In genomic region chrX:154308108-154308946, GRCh38 we compare ENCODE assay signal across 8 cellular contexts. TPM values are rescaled to one million over a fixed set of nuclear protein-coding genes. Genes with fewer than 3 reads are reported as not detected.
DNase-seq lines count a peak whose midpoint lies in the region; ATAC-seq, FAIRE-seq and TF ChIP-seq lines count a peak whose summit lies in the region.

No MANE protein-coding gene starts in this region.

- POLR2A ChIA-PET in GM10248 (lab: Yijun Ruan, JAX) = no interaction called here

- TF ChIP-seq CTCF in GM10248 (IDR thresholded peaks at IDR 0.05; ENCODE audit: control extremely low read depth, extremely low read depth, low read depth, missing control alignments) (peak; percentile 50), bronchial epithelial cell (IDR thresholded peaks at IDR 0.05; ENCODE audit: insufficient read depth, low read length, severe bottlenecking) (peak; percentile 70)

- FAIRE-seq in bronchial epithelial cell (lab: Jason Lieb, UNC) = peak; percentile 36

- no peaks in the 10 kb centered on the region for H3K36me3 ChIP-seq in bronchial epithelial cell (ENCODE audit: control insufficient read depth, insufficient read depth, low read length)

- DNase-seq in GM10248 (ENCODE audit: extremely low spot score) = peak; percentile 58
- peak; percentile 30 for DNase-seq in Kasumi-1 (lab: John Stamatoyannopoulos, UW)
- peak; percentile 52 to 71 (median 56) for DNase-seq in activated CD4-positive, CD25-positive, alpha-beta regulatory T cell (lab: John Stamatoyannopoulos, UW)
- peak; percentile 32 for DNase-seq in bronchial epithelial cell (ENCODE audit: low read depth)
- DNase-seq in left lobe of liver (ENCODE audit: low spot score) = peak; percentile 59
- peak; percentile 54 for DNase-seq in stimulated activated CD8-positive, alpha-beta memory T cell treated with anti-CD3 and anti-CD28 coated beads, Interleukin-12 subunit alpha, Interleukin-12 subunit beta, amount 100 ng/mL, for 1 hour (ENCODE audit: low read depth)
- DNase-seq in occipital lobe (lab: John Stamatoyannopoulos, UW) = no peak

- CTCF ChIA-PET in GM10248 (lab: Yijun Ruan, JAX) = interaction anchor here (0.7 to 3.3 kb wide), 8 partner anchors 9 to 268 kb away, joined by 3 to 19 read pairs (median 5); partner anchors contain the start of gene OPN1LW

- peak; percentile 80 for ATAC-seq in left lobe of liver
- no peak for ATAC-seq in GM18511 (IDR thresholded peaks at IDR 0.05; ENCODE audit: unreplicated experiment)

- no peak overlapping the region for H3K4me3 ChIP-seq in bronchial epithelial cell (ENCODE audit: low read depth, low read length)

- H3K27me3 ChIP-seq in bronchial epithelial cell (ENCODE audit: control insufficient read depth, insufficient read depth, low read length) = no peaks in the 10 kb centered on the region

RNA-seq across cellular contexts. Expression of gene TKTL1, which starts 12.7 kb away (rescaled TPM):
- total RNA-seq in bronchial epithelial cell (not detected in 2 replicates), left lobe of liver (not detected), occipital lobe (2.5 TPM)

RNA-seq across cellular contexts. Expression of gene TEX28, which starts 13.4 kb away (rescaled TPM):
- total RNA-seq in bronchial epithelial cell (not detected in 2 replicates), left lobe of liver (not detected), occipital lobe (not detected)

RNA-seq across cellular contexts. Expression of gene OPN1MW3, which starts 50.9 kb away (rescaled TPM):
- total RNA-seq in bronchial epithelial cell = not detected in 2 replicates
- not detected for total RNA-seq in left lobe of liver
- total RNA-seq in occipital lobe = not detected
